In genomic region chr13:25095862-25096453, GRCh38 we compare ENCODE assay signal across 14 cellular contexts. TPM values are rescaled to one million over a fixed set of nuclear protein-coding genes. Genes with fewer than 3 reads are reported as not detected.
DNase-seq lines count a peak whose midpoint lies in the region; ATAC-seq and TF ChIP-seq lines count a peak whose summit lies in the region.
"Had no signal": no experiment of that assay in that cellular context is flagged by ENCODE, and none has a peak within 500 bp of the region (broad histone marks: within the 10 kb centered on the region; RNA-seq: fewer than 3 reads in every experiment).

Gene PABPC3, plus strand, starts transcription at chr13:25096136. Its CDS starts 63 bp downstream, at chr13:25096199.

- no peaks in the 10 kb centered on the region for H3K9me3 Mint-ChIP-seq in GM23338

- no peaks in the 10 kb centered on the region for H3K79me2 ChIP-seq in GM23338 (replicated peaks; ENCODE audit: insufficient read depth)

- no peak within 1 kb of the TSS for H3K27ac Mint-ChIP-seq in GM23338

- H3K36me3 ChIP-seq in GM23338 (ENCODE audit: insufficient read depth), result no peaks in the 10 kb centered on the region
- H3K36me3 ChIP-seq in lower lobe of right lung, result no peaks in the 10 kb centered on the region
- H3K36me3 ChIP-seq: right atrium auricular region, upper lobe of left lung had no signal

- peak; percentile 73 for DNase-seq in DMS53 (lab: John Stamatoyannopoulos, UW)
- DNase-seq in DMS53 treated with DMSO at 0.1 percent for 48 hours (lab: John Stamatoyannopoulos, UW; ENCODE audit: unreplicated experiment), result no peak
- DNase-seq in GM23338 (ENCODE audit: low spot score), result peak; percentile 29
- peak; percentile 6 for DNase-seq in astrocyte of the spinal cord (ENCODE audit: low read depth, low spot score)
- no peak for DNase-seq in lower lobe of right lung
- no peak for DNase-seq in AG08395 (ENCODE audit: low spot score)
- no peak for DNase-seq in NCI-H2196 treated with DMSO at 0.1 percent for 48 hours (lab: John Stamatoyannopoulos, UW; ENCODE audit: unreplicated experiment)
- no peak for DNase-seq in NCI-H2171 (lab: John Stamatoyannopoulos, UW)
- DNase-seq: aorta, DND-41, NCI-H1694 treated with DMSO at 0.1 percent for 48 hours had no signal

- no peak within 1 kb of the TSS for H3K4me2 ChIP-seq in GM23338

- H4K20me1 ChIP-seq in GM23338 (replicated peaks; ENCODE audit: insufficient read depth), result no peaks in the 10 kb centered on the region

- H3K27me3 Mint-ChIP-seq in GM23338 (ENCODE audit: insufficient read depth, low read depth, poor library complexity), result peaks cover 6% of the 10 kb centered on the region

- H3F3A ChIP-seq in GM23338 (replicated peaks; ENCODE audit: low read depth), result no peaks in the 10 kb centered on the region

- H3K4me3 ChIP-seq in GM23338 (no peak within 1 kb of the TSS), astrocyte of the spinal cord (ENCODE audit: low read depth, low read length) (peak within 1 kb of the TSS; percentile 32), lower lobe of right lung (peak within 1 kb of the TSS; percentile 3)
- H3K4me3 ChIP-seq: right atrium auricular region had no signal

- no peaks in the 10 kb centered on the region for H3K4me1 Mint-ChIP-seq in GM23338

- H3K27ac ChIP-seq in GM23338 (ENCODE audit: low read depth), result no peak within 1 kb of the TSS
- no peak within 1 kb of the TSS for H3K27ac ChIP-seq in lower lobe of right lung
- H3K27ac ChIP-seq: right atrium auricular region, upper lobe of left lung had no signal

- peak within 1 kb of the TSS; percentile 76 for H2AFZ ChIP-seq in GM23338

- H3K4me3 Mint-ChIP-seq in GM23338, result peak within 1 kb of the TSS; percentile 58; the same call in 2 of the 3 replicates

- ATAC-seq in GM23338 (peak; percentile 80), lower lobe of right lung (no peak)

- no peaks in the 10 kb centered on the region for H3K9me3 ChIP-seq in lower lobe of right lung
- H3K9me3 ChIP-seq: upper lobe of left lung had no signal

- H3K36me3 Mint-ChIP-seq in GM23338 (ENCODE audit: low read depth), result no peaks in the 10 kb centered on the region

- TF ChIP-seq CTCF in GM23338 (conservative IDR thresholded peaks at IDR 0.05; ENCODE audit: low read depth in 2 of 2) (no peak), astrocyte of the spinal cord (IDR thresholded peaks at IDR 0.05; ENCODE audit: low read depth, low read length) (no peak), lower lobe of right lung (IDR thresholded peaks at IDR 0.05) (no peak)

- no peaks in the 10 kb centered on the region for H3K9me2 ChIP-seq in GM23338 (ENCODE audit: insufficient read depth)

- intact Hi-C loops in lower lobe of right lung (cut with DNase I), result no loop called here

- H3K27me3 ChIP-seq in GM23338 (ENCODE audit: insufficient read depth) (no peaks in the 10 kb centered on the region), lower lobe of right lung (ENCODE audit: low read depth) (peaks cover 15% of the 10 kb centered on the region)

- in situ Hi-C loops in astrocyte of the spinal cord (cut with HindIII; ENCODE audit: low sequenced_read_pairs), result no loop called here

- no peaks in the 10 kb centered on the region for H3K4me1 ChIP-seq in GM23338 (ENCODE audit: insufficient read depth)
- H3K4me1 ChIP-seq in lower lobe of right lung, result no peaks in the 10 kb centered on the region
- H3K4me1 ChIP-seq: right atrium auricular region, upper lobe of left lung had no signal

TF ChIP-seq in GM23338, 12 proteins besides CTCF, POLR2A, EP300 and RAD21 (continues in another document):
- TF ChIP-seq ZNF462 (CRISPR knock-in tag; IDR thresholded peaks at IDR 0.05), result no peak
- no peak for TF ChIP-seq CREB1 (CRISPR knock-in tag; IDR thresholded peaks at IDR 0.05; ENCODE audit: low read depth)
- TF ChIP-seq ZNF114 (CRISPR knock-in tag; IDR thresholded peaks at IDR 0.05), result no peak
- no peak for TF ChIP-seq NANOG (IDR thresholded peaks at IDR 0.05; ENCODE audit: borderline replicate concordance)
- TF ChIP-seq STAT1 (IDR thresholded peaks at IDR 0.05; ENCODE audit: unreplicated experiment), result no peak
- TF ChIP-seq EZH2 (IDR thresholded peaks at IDR 0.05; ENCODE audit: low read depth, unreplicated experiment), result no peak
- no peak for TF ChIP-seq ETS1 (IDR thresholded peaks at IDR 0.05)
- TF ChIP-seq ZNF331 (CRISPR knock-in tag; IDR thresholded peaks at IDR 0.05; ENCODE audit: low read depth), result no peak
- no peak for TF ChIP-seq EZH2phosphoT487 (IDR thresholded peaks at IDR 0.05; ENCODE audit: unreplicated experiment)
- no peak for TF ChIP-seq POLR2AphosphoS5 (IDR thresholded peaks at IDR 0.05; ENCODE audit: low read depth)
- no peak for TF ChIP-seq JUNB (IDR thresholded peaks at IDR 0.05; ENCODE audit: unreplicated experiment)

RNA-seq across cellular contexts. Expression of gene PABPC3, which starts in this region (rescaled TPM):
- total RNA-seq in GM23338 (2014; rRNA removed; shearing (Covaris generic)), result 0.58 and 1.2 TPM in 2 replicates
- 0.42 and 0.55 TPM in 2 replicates for polyA plus RNA-seq in GM23338 (2016; fragmentation: Nextera tagmentation; extraction: Ambion mirVana)
- 0.18 TPM for total RNA-seq in lower lobe of right lung
- total RNA-seq: A172, right atrium auricular region had no signal

Comparison
In these comparisons a context has a peak if more than half of its experiments do, and no peak if none do; other contexts are left out.
1. DNase-seq: peak in DMS53 (single experiment), GM23338 (single experiment) and astrocyte of the spinal cord (single experiment); none in DMS53 treated with DMSO at 0.1 percent for 48 hours (single experiment), lower lobe of right lung (single experiment), AG08395 (single experiment), NCI-H2196 treated with DMSO at 0.1 percent for 48 hours (single experiment) and NCI-H2171 (single experiment).